16 cellular contexts compared by ENCODE assay signal in the genomic region with DNA sequence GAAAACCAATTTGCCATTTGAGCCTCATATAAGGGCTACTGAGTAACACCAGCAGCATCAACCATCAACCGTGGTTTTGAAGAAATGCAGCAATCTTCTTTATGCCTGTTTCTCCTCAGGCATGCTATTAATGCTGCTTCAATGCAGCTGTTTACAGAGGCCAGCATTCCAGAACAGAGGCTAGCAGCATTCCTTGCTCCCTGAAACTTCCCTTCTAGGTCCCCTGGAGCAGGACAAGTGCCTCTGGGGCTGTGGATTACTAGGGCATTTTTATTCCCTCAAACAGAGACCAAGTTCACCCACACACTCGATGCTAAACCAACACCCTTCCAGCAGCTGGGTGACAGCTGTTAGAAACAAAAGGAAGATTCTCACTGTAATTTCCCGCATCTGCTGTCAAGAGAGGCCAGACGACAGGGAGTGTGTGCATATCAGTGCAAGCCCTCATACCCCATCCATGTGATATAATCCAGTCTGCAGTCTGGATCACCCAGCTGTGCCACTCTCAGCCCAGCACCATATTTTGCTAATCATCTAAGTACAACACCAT. TPM values are rescaled to one million over a fixed set of nuclear protein-coding genes. Genes with fewer than 3 reads are reported as not detected.
DNase-seq lines count a peak whose midpoint lies in the region; ATAC-seq and TF ChIP-seq lines count a peak whose summit lies in the region.
"Had no signal": no experiment of that assay in that cellular context is flagged by ENCODE, and none has a peak within 500 bp of the region (broad histone marks: within the 10 kb centered on the region; RNA-seq: fewer than 3 reads in every experiment).

No MANE protein-coding gene starts in this region.

- H3K27ac ChIP-seq in gastroesophageal sphincter, result no peak overlapping the region

- no peak for TF ChIP-seq POLR2A in gastroesophageal sphincter (IDR thresholded peaks at IDR 0.05)

- ATAC-seq in mucosa of descending colon, result no peak
- no peak for ATAC-seq in HG03354 (IDR thresholded peaks at IDR 0.05; ENCODE audit: poor library complexity, severe bottlenecking, unreplicated experiment)
- ATAC-seq in gastroesophageal sphincter, result no peak
- ATAC-seq: activated T-cell treated with anti-CD3 and anti-CD28 coated beads, Interleukin-2, amount 50 U/mL, for 4 hours had no signal

- H3K9me3 ChIP-seq in mucosa of descending colon, result no peaks in the 10 kb centered on the region
- H3K9me3 ChIP-seq in gastroesophageal sphincter, result no peaks in the 10 kb centered on the region

- no peaks in the 10 kb centered on the region for H3K27me3 ChIP-seq in gastroesophageal sphincter

- intact Hi-C loops in mucosa of descending colon (cut with DNase I, micrococcal nuclease), result no loop called here

- H3K36me3 ChIP-seq in mucosa of descending colon (ENCODE audit: low read depth) (no peaks in the 10 kb centered on the region), gastroesophageal sphincter (peaks cover 0 to 5% of the 10 kb centered on the region in 2 donors)

- DNase-seq in ELF-1 (ENCODE audit: low read depth, low spot score) (peak; percentile 69), NCI-H82 (lab: John Stamatoyannopoulos, UW) (peak; percentile 85), foreskin melanocyte (peak; percentile 59), pons (ENCODE audit: low spot score) (peak; percentile 66), mucosa of descending colon (no peak), NOMO-1 treated with DMSO at 0.1 percent for 48 hours (lab: John Stamatoyannopoulos, UW; ENCODE audit: unreplicated experiment) (no peak)
- DNase-seq: activated CD4-positive, alpha-beta T cell treated with anti-CD3 and anti-CD28 coated beads for 1 hour; activated T-cell treated with anti-CD3 and anti-CD28 coated beads, Interleukin-2, amount 50 U/mL, for 4 hours; GOT3; mammary epithelial cell; NCI-H1436 treated with DMSO at 0.1 percent for 48 hours; stimulated activated CD4-positive, alpha-beta T cell treated with anti-CD3 and anti-CD28 coated beads, Interleukin-2, amount 100 ng/mL, for 48 hours; stimulated activated naive CD4-positive, alpha-beta T cell treated with Interleukin-2 at 50 U/mL for 16 hours; SW 1271 had no signal

- H3K4me3 ChIP-seq in mucosa of descending colon, result no peak overlapping the region
- H3K4me3 ChIP-seq in gastroesophageal sphincter, result no peak overlapping the region

- TF ChIP-seq CTCF in mucosa of descending colon (IDR thresholded peaks at IDR 0.05), result no peak
- TF ChIP-seq CTCF in gastroesophageal sphincter (IDR thresholded peaks at IDR 0.05), result no peak

- no peak for TF ChIP-seq EP300 in gastroesophageal sphincter (IDR thresholded peaks at IDR 0.05)

- H3K4me1 ChIP-seq in mucosa of descending colon (ENCODE audit: low read depth) (no peaks in the 10 kb centered on the region), gastroesophageal sphincter (peaks cover 0 to 7% (median 0%) of the 10 kb centered on the region in 3 donors)

- 12 to 30% methylated on average over 4 of the region's 4 CpGs for WGBS in gastroesophageal sphincter (ENCODE audit: low coverage in 1 of 2), 2 donors

RNA-seq across cellular contexts. Expression of gene HOMER2, which starts 57.5 kb away (rescaled TPM):
- total RNA-seq in mucosa of descending colon, result 10 to 100 TPM in 1 of 3 donors, 1 to 10 TPM in 2; 1.9 to 16.3 (median 2.1) TPM
- 10 to 100 TPM; 12.0 to 26.8 (median 17.7) TPM for total RNA-seq in gastroesophageal sphincter

Comparison
In these comparisons a context has a peak if more than half of its experiments do, and no peak if none do; other contexts are left out.
1. DNase-seq: peak in ELF-1 (single experiment), NCI-H82 (single experiment), foreskin melanocyte (single experiment) and pons (single experiment); none in mucosa of descending colon (0 of 3) and NOMO-1 treated with DMSO at 0.1 percent for 48 hours (single experiment).